Comparison of ENCODE assay signal across 1 cellular context in genomic region chr2:74653985-74654882, GRCh38.
TF ChIP-seq lines count a peak whose summit lies in the region.

SEMA4F (plus strand) TSS chr2:74654247; CDS start chr2:74654377, 130 bp downstream.

TF ChIP-seq in HEK293, 187 proteins besides CTCF, POLR2A, EP300 and RAD21 (continued from another document):
- TF ChIP-seq PATZ1 (tag by site-specific recombination; IDR thresholded peaks at IDR 0.05) (peak; percentile 56), ZNF16 (tag by site-specific recombination; IDR thresholded peaks at IDR 0.05; ENCODE audit: low read depth) (no peak), ZNF488 (tag by site-specific recombination; IDR thresholded peaks at IDR 0.05) (no peak)
